In the genomic region with DNA sequence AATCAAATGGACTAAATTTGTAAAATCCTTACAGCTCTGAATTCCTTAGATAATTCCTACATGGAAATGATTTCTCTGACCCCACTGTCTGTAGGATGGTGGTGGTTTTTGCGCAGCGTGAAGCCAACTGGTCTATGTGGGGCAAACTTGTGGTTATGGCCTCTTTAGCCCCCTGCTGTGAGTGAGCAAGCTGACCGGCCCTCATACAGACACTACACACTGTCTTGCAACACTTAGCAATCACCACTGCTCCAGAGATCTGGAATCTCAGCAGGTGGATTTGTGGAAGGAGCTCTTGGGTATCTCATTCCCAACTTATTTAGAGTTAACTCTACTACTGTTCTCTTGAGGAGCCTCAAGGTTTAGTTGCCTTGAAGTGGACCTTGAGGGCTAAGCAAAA, we compare ENCODE assay signal across 22 cellular contexts.
"Had no signal": no experiment of that assay in that cellular context is flagged by ENCODE, and none has a peak within 500 bp of the region (broad histone marks: within the 10 kb centered on the region; RNA-seq: fewer than 3 reads in every experiment).

No MANE protein-coding gene starts in this region.

- H3K4me3 ChIP-seq: cardiac muscle cell, coronary artery, dorsolateral prefrontal cortex, left ventricle myocardium inferior, lung, thoracic aorta had no signal

- DNase-seq: activated CD8-positive, alpha-beta memory T cell treated with anti-CD3 and anti-CD28 coated beads, Interleukin-2, amount 10 ng/mL, durations not matched to agents 7 days and 5 days; activated CD8-positive, alpha-beta T cell treated with anti-CD3 and anti-CD28 coated beads, Interleukin-2, amount 10 ng/mL, durations not matched to agents 7 days and 5 days; activated T-cell treated with anti-CD3 and anti-CD28 coated beads, Interleukin-2, amount 50 U/mL, for 48 hours; cerebellar nuclear complex; dorsolateral prefrontal cortex; effector memory CD4-positive, alpha-beta T cell; islet precursor cell; left ventricle myocardium inferior; mesendoderm; natural killer cell; right cardiac atrium; stimulated activated CD4-positive, alpha-beta T cell treated with anti-CD3 and anti-CD28 coated beads, Interleukin-2, amount 100 ng/mL, for 48 hours; stimulated activated naive CD8-positive, alpha-beta T cell treated with anti-CD3 and anti-CD28 coated beads, Interleukin-15, Interleukin-2, amounts not matched to agents 100 U/mL and 50 U/mL, for 24 hours; T-helper 2 cell; trophoblast cell had no signal

- FAIRE-seq: frontal cortex, urothelium cell line had no signal

- H3K4me1 ChIP-seq: left ventricle myocardium inferior had no signal

- H3K27me3 ChIP-seq: cardiac muscle cell, dorsolateral prefrontal cortex had no signal

- H3K9me3 ChIP-seq: thoracic aorta had no signal

- H3K36me3 ChIP-seq: cardiac muscle cell, left ventricle myocardium inferior, thoracic aorta had no signal

- ATAC-seq: activated CD8-positive, alpha-beta memory T cell treated with anti-CD3 and anti-CD28 coated beads, Interleukin-2, amount 10 ng/mL, durations not matched to agents 7 days and 5 days; activated CD8-positive, alpha-beta T cell treated with anti-CD3 and anti-CD28 coated beads, Interleukin-2, amount 10 ng/mL, durations not matched to agents 7 days and 5 days; activated naive CD4-positive, alpha-beta T cell treated with anti-CD3 and anti-CD28 coated beads, Interleukin-2, amount 50 U/mL, for 72 hours; natural killer cell; right cardiac atrium; stimulated activated naive CD8-positive, alpha-beta T cell treated with anti-CD3 and anti-CD28 coated beads, Interleukin-15, Interleukin-2, amounts not matched to agents 100 U/mL and 50 U/mL, for 24 hours had no signal

- H3K27ac ChIP-seq: cardiac muscle cell, coronary artery, left ventricle myocardium inferior, thoracic aorta had no signal
